11 cellular contexts compared by ENCODE assay signal in the genomic region with DNA sequence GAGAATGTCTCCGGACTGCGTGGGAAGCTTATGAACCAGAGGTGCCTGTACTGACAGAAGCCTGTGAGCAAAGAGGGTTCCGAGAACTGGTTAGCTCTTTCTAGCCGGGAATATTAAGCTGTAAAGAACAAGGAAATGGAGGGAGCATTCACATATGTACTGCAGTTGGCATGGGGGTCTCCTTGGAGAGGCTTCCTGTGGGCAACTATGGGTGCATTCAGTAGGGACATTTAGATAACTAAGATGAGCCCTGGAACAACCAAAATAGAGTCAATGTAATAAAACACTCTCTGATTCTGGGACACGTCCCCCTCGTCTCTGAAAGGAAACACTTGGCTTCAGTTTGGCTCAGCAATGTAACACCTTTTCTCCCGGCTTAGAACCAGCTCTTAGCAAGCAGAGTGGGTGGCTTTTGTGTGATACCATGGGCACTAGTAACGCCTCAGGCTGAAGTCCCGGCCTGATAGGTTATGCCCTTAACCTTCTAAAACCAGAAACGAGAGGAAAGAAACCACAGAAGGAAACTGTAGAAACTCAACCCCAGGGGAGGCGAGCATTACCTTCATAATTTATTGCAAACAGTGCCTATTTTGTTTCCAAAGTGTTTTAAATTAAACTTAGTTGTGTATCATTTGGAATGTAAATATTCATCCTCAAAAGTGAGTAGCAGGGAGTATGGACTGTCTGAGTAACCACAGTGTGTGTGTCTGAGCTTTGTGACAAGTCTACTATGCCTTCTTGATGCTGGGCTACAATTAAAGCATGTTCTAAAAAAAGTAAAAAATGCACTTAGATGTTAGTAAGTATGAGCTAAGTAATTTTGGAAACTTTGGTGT. TPM values are rescaled to one million over a fixed set of nuclear protein-coding genes. Genes with fewer than 3 reads are reported as not detected.
DNase-seq lines count a peak whose midpoint lies in the region; ATAC-seq, FAIRE-seq and TF ChIP-seq lines count a peak whose summit lies in the region.
"Had no signal": no experiment of that assay in that cellular context is flagged by ENCODE, and none has a peak within 500 bp of the region (broad histone marks: within the 10 kb centered on the region; RNA-seq: fewer than 3 reads in every experiment).

No MANE protein-coding gene starts in this region.

- H3K27me3 ChIP-seq in hepatocyte (no peaks in the 10 kb centered on the region), ascending aorta (no peaks in the 10 kb centered on the region)
- H3K27me3 ChIP-seq: breast epithelium had no signal

- no peak for FAIRE-seq in HTR-8/SVneo (lab: Jason Lieb, UNC)

- peak overlapping the region; percentile 89 for H3K27ac Mint-ChIP-seq in stimulated activated effector memory CD8-positive, alpha-beta T cell treated with anti-CD3 and anti-CD28 coated beads, Interleukin-12 subunit alpha, Interleukin-12 subunit beta, amount 100 ng/mL, for 72 hours

- no peak for TF ChIP-seq CTCF in hepatocyte (IDR thresholded peaks at IDR 0.05; ENCODE audit: poor library complexity)
- TF ChIP-seq CTCF in ascending aorta (IDR thresholded peaks at IDR 0.05) = no peak

- H3K36me3 ChIP-seq in hepatocyte (replicated peaks; ENCODE audit: insufficient read depth, low read depth) (no peaks in the 10 kb centered on the region), ascending aorta (no peaks in the 10 kb centered on the region)
- H3K36me3 ChIP-seq: breast epithelium had no signal

- 80% methylated on average over 11 of the region's 11 CpGs for WGBS in hepatocyte (ENCODE audit: low lambda C conversion rate, missing lambda C conversion rate)

- peak overlapping the region; percentile 44 for H3K27ac ChIP-seq in hepatocyte
- no peak overlapping the region for H3K27ac ChIP-seq in ascending aorta

- intact Hi-C loops in ascending aorta (cut with DNase I) = loop anchor here (5.0 kb wide), 1 partner anchor 64 kb away; no protein-coding TSS in a partner anchor

- H3K79me2 ChIP-seq in hepatocyte = no peaks in the 10 kb centered on the region

- H3K4me3 ChIP-seq in hepatocyte = no peak overlapping the region
- no peak overlapping the region for H3K4me3 ChIP-seq in ascending aorta

- H2AFZ ChIP-seq in hepatocyte = no peak overlapping the region

- H3K9me3 Mint-ChIP-seq in stimulated activated effector memory CD8-positive, alpha-beta T cell treated with anti-CD3 and anti-CD28 coated beads, Interleukin-12 subunit alpha, Interleukin-12 subunit beta, amount 100 ng/mL, for 72 hours = no peaks in the 10 kb centered on the region

- no peaks in the 10 kb centered on the region for H3K9me2 ChIP-seq in hepatocyte (replicated peaks; ENCODE audit: insufficient read depth)
- H3K9me2 ChIP-seq: SK-N-SH had no signal

- peaks cover 11% of the 10 kb centered on the region for H3K4me1 ChIP-seq in hepatocyte (ENCODE audit: insufficient read depth)
- peaks cover 0 to 3% of the 10 kb centered on the region in 2 donors for H3K4me1 ChIP-seq in ascending aorta
- H3K4me1 ChIP-seq: breast epithelium had no signal

- peak; percentile 74 for DNase-seq in activated CD4-positive, alpha-beta T cell treated with anti-CD3 and anti-CD28 coated beads for 48 hours
- no peak for DNase-seq in hepatocyte (ENCODE audit: low spot score)
- DNase-seq in stimulated activated effector memory CD8-positive, alpha-beta T cell treated with anti-CD3 and anti-CD28 coated beads, Interleukin-12 subunit alpha, Interleukin-12 subunit beta, amount 100 ng/mL, for 72 hours (ENCODE audit: low spot score in 2 of 2) = peak; percentile 27 to 76
- no peak for DNase-seq in HTR-8/SVneo (ENCODE audit: insufficient read length, low spot score)
- DNase-seq in DMS114 treated with DMSO at 0.1 percent for 48 hours (lab: John Stamatoyannopoulos, UW; ENCODE audit: unreplicated experiment) = no peak
- DNase-seq in ascending aorta (ENCODE audit: low spot score in 2 of 2) = no peak
- DNase-seq in occipital lobe (lab: John Stamatoyannopoulos, UW) = no peak
- DNase-seq: NCI-H1417 treated with DMSO at 0.1 percent for 48 hours, SK-N-SH had no signal

- H3K9me3 ChIP-seq in hepatocyte (ENCODE audit: low read depth) (no peaks in the 10 kb centered on the region), ascending aorta (no peaks in the 10 kb centered on the region)
- H3K9me3 ChIP-seq: breast epithelium, SK-N-SH had no signal

- H3K4me3 Mint-ChIP-seq in stimulated activated effector memory CD8-positive, alpha-beta T cell treated with anti-CD3 and anti-CD28 coated beads, Interleukin-12 subunit alpha, Interleukin-12 subunit beta, amount 100 ng/mL, for 72 hours = peak overlapping the region; percentile 75

- H4K20me1 ChIP-seq in hepatocyte (ENCODE audit: insufficient read depth, poor library complexity, severe bottlenecking) = no peaks in the 10 kb centered on the region

- ATAC-seq in GM21717 (IDR thresholded peaks at IDR 0.05; ENCODE audit: unreplicated experiment) = peak; percentile 49
- peak; percentile 89 for ATAC-seq in stimulated activated effector memory CD8-positive, alpha-beta T cell treated with anti-CD3 and anti-CD28 coated beads, Interleukin-12 subunit alpha, Interleukin-12 subunit beta, amount 100 ng/mL, for 72 hours

- peaks cover 22% of the 10 kb centered on the region for H3K36me3 Mint-ChIP-seq in stimulated activated effector memory CD8-positive, alpha-beta T cell treated with anti-CD3 and anti-CD28 coated beads, Interleukin-12 subunit alpha, Interleukin-12 subunit beta, amount 100 ng/mL, for 72 hours

- no peak overlapping the region for H3K4me2 ChIP-seq in hepatocyte
- H3K4me2 ChIP-seq: SK-N-SH had no signal

- H3K4me1 Mint-ChIP-seq in stimulated activated effector memory CD8-positive, alpha-beta T cell treated with anti-CD3 and anti-CD28 coated beads, Interleukin-12 subunit alpha, Interleukin-12 subunit beta, amount 100 ng/mL, for 72 hours = peaks cover 57% of the 10 kb centered on the region

RNA-seq across cellular contexts. Expression of gene LPIN2, which starts 48.9 kb away (rescaled TPM):
- total RNA-seq in hepatocyte = 62.1 and 71.2 TPM in 2 replicates
- 28.2 and 29.1 TPM in 2 replicates for polyA plus RNA-seq in hepatocyte
- total RNA-seq in ascending aorta = 11.6 TPM
- 39.9 TPM for total RNA-seq in occipital lobe

Comparison
In these comparisons a context has a peak if more than half of its experiments do, and no peak if none do; other contexts are left out.
1. DNase-seq: peak in activated CD4-positive, alpha-beta T cell treated with anti-CD3 and anti-CD28 coated beads for 48 hours (single experiment) and stimulated activated effector memory CD8-positive, alpha-beta T cell treated with anti-CD3 and anti-CD28 coated beads, Interleukin-12 subunit alpha, Interleukin-12 subunit beta, amount 100 ng/mL, for 72 hours (2 of 2); none in hepatocyte (single experiment), HTR-8/SVneo (single experiment), DMS114 treated with DMSO at 0.1 percent for 48 hours (single experiment), ascending aorta (0 of 2) and occipital lobe (single experiment).